Comparison of ENCODE assay signal across 23 cellular contexts in the genomic region with DNA sequence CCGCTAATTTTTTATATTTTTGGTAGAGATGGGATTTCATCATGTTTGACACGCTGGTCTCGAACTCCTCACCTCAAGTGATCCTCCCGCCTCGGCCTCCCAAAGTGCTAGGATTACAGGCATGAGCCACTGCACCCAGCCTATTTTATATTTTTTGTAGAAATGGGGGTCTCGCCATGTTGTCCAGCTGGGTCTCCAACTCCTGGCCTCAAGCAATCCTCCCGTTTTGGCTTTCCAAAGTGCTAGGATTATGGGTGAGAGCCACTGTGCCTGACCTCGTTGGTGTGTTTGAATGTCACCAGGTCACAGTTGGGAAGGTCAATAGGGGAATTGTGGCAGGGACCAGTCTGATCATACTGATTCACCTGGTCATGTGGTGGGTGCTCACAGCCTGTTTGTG. TPM values are rescaled to one million over a fixed set of nuclear protein-coding genes. Genes with fewer than 3 reads are reported as not detected.
DNase-seq lines count a peak whose midpoint lies in the region; ATAC-seq and TF ChIP-seq lines count a peak whose summit lies in the region.
"Had no signal": no experiment of that assay in that cellular context is flagged by ENCODE, and none has a peak within 500 bp of the region (broad histone marks: within the 10 kb centered on the region; RNA-seq: fewer than 3 reads in every experiment).

No MANE protein-coding gene starts in this region.

- no peaks in the 10 kb centered on the region for H3K27me3 ChIP-seq in endodermal cell (ENCODE audit: control insufficient read depth, insufficient read depth, low read length, poor library complexity, severe bottlenecking)
- no peaks in the 10 kb centered on the region for H3K27me3 ChIP-seq in lung (ENCODE audit: control insufficient read depth, insufficient read depth)
- H3K27me3 ChIP-seq: BE2C; BLaER1 treated with 17β-estradiol and CSF1 and Interleukin-3, amounts not matched to agents 10 nM and 100 nM had no signal

- H3K27me3 Mint-ChIP-seq in endodermal cell (ENCODE audit: insufficient read depth) = peaks cover 4% of the 10 kb centered on the region

- no peaks in the 10 kb centered on the region for H3K4me1 Mint-ChIP-seq in endodermal cell
- H3K4me1 Mint-ChIP-seq: CD14-positive monocyte; CD8-positive, alpha-beta memory T cell had no signal

- H3K36me3 ChIP-seq in endodermal cell (ENCODE audit: control insufficient read depth, insufficient read depth, low read length) = no peaks in the 10 kb centered on the region
- H3K36me3 ChIP-seq in lung (ENCODE audit: control insufficient read depth in 2 of 2, insufficient read depth in 2 of 2, low read length in 2 of 2) = no peaks in the 10 kb centered on the region
- H3K36me3 ChIP-seq: BE2C; BLaER1 treated with 17β-estradiol and CSF1 and Interleukin-3, amounts not matched to agents 10 nM and 100 nM; HAP-1 had no signal

- ATAC-seq in lung (ENCODE audit: insufficient read depth, low FRiP score) (no peak), GM18907 (IDR thresholded peaks at IDR 0.05; ENCODE audit: unreplicated experiment) (no peak)
- ATAC-seq: A549, GM12878 had no signal

- H3K4me1 ChIP-seq in endodermal cell (ENCODE audit: control insufficient read depth, insufficient read depth, low read length) = no peaks in the 10 kb centered on the region
- no peaks in the 10 kb centered on the region for H3K4me1 ChIP-seq in lung (ENCODE audit: control insufficient read depth in 2 of 2, insufficient read depth in 2 of 2, low read length in 2 of 2)
- H3K4me1 ChIP-seq: A549; BE2C; BLaER1 treated with 17β-estradiol and CSF1 and Interleukin-3, amounts not matched to agents 10 nM and 100 nM; HAP-1 had no signal

- H3K27ac ChIP-seq in endodermal cell (ENCODE audit: low read depth, low read length) (no peak overlapping the region), lung (ENCODE audit: low read depth in 1 of 2, low read length in 1 of 2) (no peak overlapping the region)
- H3K27ac ChIP-seq: A549; BLaER1 treated with 17β-estradiol and CSF1 and Interleukin-3, amounts not matched to agents 10 nM and 100 nM had no signal

- no peak overlapping the region for H3K4me3 Mint-ChIP-seq in endodermal cell
- H3K4me3 Mint-ChIP-seq: CD14-positive monocyte; CD4-positive, alpha-beta T cell; CD8-positive, alpha-beta memory T cell; HFFc6 had no signal

- 92 to 100% methylated on average over 5 to 8 of the region's 8 CpGs for WGBS in endodermal cell (ENCODE audit: insufficient coverage in 1 of 2, insufficient read length in 1 of 2), 2 experiments
- 90 to 94% methylated on average over 8 of the region's 8 CpGs for WGBS in lung, 2 donors

- peaks cover 6% of the 10 kb centered on the region for H3K9me3 Mint-ChIP-seq in endodermal cell
- H3K9me3 Mint-ChIP-seq: CD4-positive, alpha-beta T cell; CD8-positive, alpha-beta memory T cell; HFFc6 had no signal

- H3K4me3 ChIP-seq in endodermal cell (ENCODE audit: low read length) (no peak overlapping the region), lung (no peak overlapping the region)
- H3K4me3 ChIP-seq: A549; BLaER1 treated with 17β-estradiol and CSF1 and Interleukin-3, amounts not matched to agents 10 nM and 100 nM; GM12878; HAP-1 had no signal

- peak; percentile 21 for DNase-seq in activated CD8-positive, alpha-beta memory T cell treated with anti-CD3 and anti-CD28 coated beads for 24 hours
- DNase-seq in activated CD8-positive, alpha-beta memory T cell treated with anti-CD3 and anti-CD28 coated beads, Interleukin-2, amount 50 U/mL, for 4 hours = no peak
- DNase-seq in endodermal cell (peak; percentile 2), lung (ENCODE audit: low spot score) (peak; percentile 20)
- DNase-seq in activated CD4-positive, CD25-positive, alpha-beta regulatory T cell (lab: John Stamatoyannopoulos, UW) = no peak
- DNase-seq: 8988T; ACHN; AML-193; BE2C; CD4-positive, alpha-beta T cell; CD8-positive, alpha-beta memory T cell; DMS 273 treated with DMSO at 0.1 percent for 48 hours; DMS79; EL; GDM1; GOT3; HFFc6 had no signal

- TF ChIP-seq CTCF in endodermal cell (conservative IDR thresholded peaks at IDR 0.05) (no peak), lung (IDR thresholded peaks at IDR 0.05; ENCODE audit: control extremely low read depth, extremely low read depth) (no peak)

- no peak overlapping the region for H3K27ac Mint-ChIP-seq in endodermal cell
- H3K27ac Mint-ChIP-seq: CD14-positive monocyte; CD4-positive, alpha-beta T cell; CD8-positive, alpha-beta memory T cell; HFFc6 had no signal

- no peaks in the 10 kb centered on the region for H3K9me3 ChIP-seq in endodermal cell (ENCODE audit: control insufficient read depth, low read length)
- H3K9me3 ChIP-seq in lung (ENCODE audit: control insufficient read depth in 2 of 2, insufficient read depth in 1 of 2, low read length in 1 of 2) = no peaks in the 10 kb centered on the region
- H3K9me3 ChIP-seq: A549, BE2C, HAP-1 had no signal

- no peak overlapping the region for H3K9ac ChIP-seq in endodermal cell (ENCODE audit: extremely low read depth, low read length, poor library complexity, severe bottlenecking)
- H3K9ac ChIP-seq: BLaER1 treated with 17β-estradiol and CSF1 and Interleukin-3, amounts not matched to agents 10 nM and 100 nM had no signal

- H3K36me3 Mint-ChIP-seq in endodermal cell (ENCODE audit: low read depth) = no peaks in the 10 kb centered on the region
- H3K36me3 Mint-ChIP-seq: CD14-positive monocyte; CD8-positive, alpha-beta memory T cell had no signal

RNA-seq across cellular contexts. Expression of a gene that starts 56.7 kb away (rescaled TPM):
- total RNA-seq in endodermal cell (1 to 10 TPM; 7.0 to 9.5 TPM), lung (10 to 100 TPM; 12.6 to 14.1 TPM)
- polyA plus RNA-seq in endodermal cell (2013, experiment 1 of 2) = 32.4 TPM
- 20.2 TPM for polyA plus RNA-seq in endodermal cell (2013, experiment 2 of 2)
- 1 to 10 TPM; 2.3 to 3.3 TPM for polyA plus RNA-seq in lung
- total RNA-seq: HFFc6 had no signal
- polyA plus RNA-seq: CD14-positive monocyte had no signal

Comparison
In these comparisons a context has a peak if more than half of its experiments do, and no peak if none do; other contexts are left out.
1. DNase-seq: peak in activated CD8-positive, alpha-beta memory T cell treated with anti-CD3 and anti-CD28 coated beads for 24 hours (single experiment), endodermal cell (single experiment) and lung (single experiment); none in activated CD8-positive, alpha-beta memory T cell treated with anti-CD3 and anti-CD28 coated beads, Interleukin-2, amount 50 U/mL, for 4 hours (single experiment) and activated CD4-positive, CD25-positive, alpha-beta regulatory T cell (0 of 4).